8 cellular contexts compared by ENCODE assay signal in genomic region chr5:177351392-177352329, GRCh38. TPM values are rescaled to one million over a fixed set of nuclear protein-coding genes. Genes with fewer than 3 reads are reported as not detected.
A peak's percentile ranks its signal among the peaks of the same experiment; 100 is the strongest.
DNase-seq lines count a peak whose midpoint lies in the region; TF ChIP-seq lines count a peak whose summit lies in the region.

LMAN2 (minus strand) TSS chr5:177351668; CDS start chr5:177351647, 21 bp downstream.

- no peaks in the 10 kb centered on the region for H3K9me3 ChIP-seq in SK-N-MC (ENCODE audit: low read depth, low read length)

- H3K4me3 Mint-ChIP-seq in HFFc6 = peak within 1 kb of the TSS; percentile 98
- peak within 1 kb of the TSS; percentile 97 for H3K4me3 Mint-ChIP-seq in activated naive CD4-positive, alpha-beta T cell treated with anti-CD3 and anti-CD28 coated beads, Interleukin-2, amount 10 ng/mL, durations not matched to agents 7 days and 5 days

- CTCF ChIA-PET in activated naive CD4-positive, alpha-beta T cell treated with anti-CD3 and anti-CD28 coated beads, Interleukin-2, amount 10 ng/mL, durations not matched to agents 7 days and 5 days (lab: Charles Lee) = interaction anchor here (0.7 to 2.4 kb wide), 14 partner anchors 10 to 104 kb away, joined by 3 to 9 read pairs (median 4); no protein-coding TSS in a partner anchor

- peak within 1 kb of the TSS; percentile 93 for H3K9ac ChIP-seq in SK-N-MC (ENCODE audit: insufficient read length)

- H3K4me1 Mint-ChIP-seq in HFFc6 (ENCODE audit: low read depth) = peaks cover 35% of the 10 kb centered on the region
- H3K4me1 Mint-ChIP-seq in activated naive CD4-positive, alpha-beta T cell treated with anti-CD3 and anti-CD28 coated beads, Interleukin-2, amount 10 ng/mL, durations not matched to agents 7 days and 5 days = peaks cover 77% of the 10 kb centered on the region

- H3K27ac Mint-ChIP-seq in HFFc6 = peak within 1 kb of the TSS; percentile 99
- peak within 1 kb of the TSS; percentile 99 for H3K27ac Mint-ChIP-seq in activated naive CD4-positive, alpha-beta T cell treated with anti-CD3 and anti-CD28 coated beads, Interleukin-2, amount 10 ng/mL, durations not matched to agents 7 days and 5 days

- no peaks in the 10 kb centered on the region for H3K9me3 Mint-ChIP-seq in HFFc6
- peaks cover 11% of the 10 kb centered on the region for H3K9me3 Mint-ChIP-seq in activated naive CD4-positive, alpha-beta T cell treated with anti-CD3 and anti-CD28 coated beads, Interleukin-2, amount 10 ng/mL, durations not matched to agents 7 days and 5 days

- TF ChIP-seq POLR2A in NB4 (IDR thresholded peaks at IDR 0.05; ENCODE audit: extremely low read depth, insufficient read length) = peak; percentile 77

- DNase-seq in GM03348 (ENCODE audit: low spot score) (peak; percentile 98), HFFc6 (peak; percentile 95), NB4 (ENCODE audit: low read depth) (peak; percentile 96), SK-N-MC (ENCODE audit: low read depth, low spot score) (peak; percentile 90), globus pallidus (ENCODE audit: low spot score) (peak; percentile 95), occipital lobe (lab: John Stamatoyannopoulos, UW) (peak; percentile 92)
- peak; percentile 94 for DNase-seq in activated naive CD4-positive, alpha-beta T cell treated with anti-CD3 and anti-CD28 coated beads, Interleukin-2, amount 10 ng/mL, durations not matched to agents 7 days and 5 days

- TF ChIP-seq CTCF in HFFc6 (IDR thresholded peaks at IDR 0.05) (no peak), NB4 (IDR thresholded peaks at IDR 0.05; ENCODE audit: low read depth, low read length) (no peak)

- no peaks in the 10 kb centered on the region; the same call in 1 of the 2 replicates for H3K36me3 Mint-ChIP-seq in HFFc6 (ENCODE audit: low read depth)
- peaks cover 32% of the 10 kb centered on the region for H3K36me3 Mint-ChIP-seq in activated naive CD4-positive, alpha-beta T cell treated with anti-CD3 and anti-CD28 coated beads, Interleukin-2, amount 10 ng/mL, durations not matched to agents 7 days and 5 days

- peaks cover 6% of the 10 kb centered on the region; the same call in 1 of the 2 replicates for H3K36me3 ChIP-seq in SK-N-MC (ENCODE audit: insufficient read depth, low read length)

- H3K27ac ChIP-seq in SK-N-MC (peak within 1 kb of the TSS; percentile 94), temporal lobe (ENCODE audit: low read depth, low read length) (peak within 1 kb of the TSS; percentile 88)

- H3K27me3 Mint-ChIP-seq in HFFc6 (ENCODE audit: insufficient read depth) = peaks cover 7% of the 10 kb centered on the region
- no peaks in the 10 kb centered on the region for H3K27me3 Mint-ChIP-seq in activated naive CD4-positive, alpha-beta T cell treated with anti-CD3 and anti-CD28 coated beads, Interleukin-2, amount 10 ng/mL, durations not matched to agents 7 days and 5 days

- peak within 1 kb of the TSS; percentile 100 for H3K4me3 ChIP-seq in NB4 (ENCODE audit: low read depth, low read length)
- peak within 1 kb of the TSS; percentile 88 for H3K4me3 ChIP-seq in SK-N-MC

RNA-seq across cellular contexts. Expression of gene LMAN2, which starts in this region (rescaled TPM):
- total RNA-seq in HFFc6 (2021; fragmentation: NEBNext Ultra II Directional; extraction: Animal tissue kit (Norgen Biotek cat#: 25700)) = 100 to 1,000 TPM; 153 to 169 (median 164) TPM
- total RNA-seq in occipital lobe (73.5 TPM), temporal lobe (85.3 TPM)

Comparison
In these comparisons a context has a peak if more than half of its experiments do, and no peak if none do; other contexts are left out.
1. Peak in every context shown above with its lines: DNase-seq, H3K4me3 ChIP-seq and H3K27ac ChIP-seq.